In the genomic region with DNA sequence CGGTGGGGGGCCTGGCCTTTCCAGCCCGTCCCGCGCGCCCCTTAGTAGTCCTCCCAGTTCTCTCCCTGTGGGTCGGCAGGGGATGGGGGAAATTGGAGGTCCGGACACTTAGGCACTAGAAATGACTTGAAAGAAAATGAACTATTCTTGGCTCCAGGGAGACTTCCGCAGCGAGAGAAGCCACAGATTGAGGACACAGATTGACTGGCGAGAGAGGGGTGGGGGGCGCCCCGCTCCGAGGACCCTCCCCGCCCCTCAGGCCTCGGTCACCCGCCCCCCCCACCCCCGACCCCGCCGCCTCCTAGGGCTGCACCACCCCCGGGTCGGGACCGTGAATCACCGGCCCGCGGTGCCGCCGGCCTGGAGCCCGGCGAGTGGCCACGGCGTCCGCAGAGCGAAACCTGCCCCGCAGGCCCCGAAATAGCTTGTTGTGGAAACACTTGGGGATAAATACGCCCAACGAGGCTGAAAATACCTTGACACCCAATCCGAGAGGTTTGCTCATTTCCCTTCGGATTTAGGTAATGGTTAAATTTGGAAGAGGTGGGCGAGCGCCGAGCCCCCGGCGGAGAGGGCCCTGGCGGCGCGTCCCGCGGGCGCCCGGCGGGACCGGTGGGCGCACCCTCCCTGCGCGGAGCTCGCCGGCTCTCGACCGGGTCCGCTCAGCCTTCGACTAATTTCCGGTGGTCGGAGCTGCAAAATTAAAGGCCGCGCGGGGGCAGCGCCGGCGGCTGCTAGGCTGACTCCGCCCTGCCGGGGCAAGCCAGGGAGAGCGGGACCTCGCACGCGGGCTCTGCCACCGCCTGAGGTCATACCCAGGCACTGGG, we compare ENCODE assay signal across 8 cellular contexts. TPM values are rescaled to one million over a fixed set of nuclear protein-coding genes. Genes with fewer than 3 reads are reported as not detected.
DNase-seq lines count a peak whose midpoint lies in the region; ATAC-seq and TF ChIP-seq lines count a peak whose summit lies in the region.

A gene (minus strand): TSS at position 675 of the 827 bp plus-strand sequence. CDS start 3,438 bp downstream, outside the sequence.

- peaks cover 54 to 58% (median 54%) of the 10 kb centered on the region in 4 donors for H3K4me1 ChIP-seq in upper lobe of left lung

- no peaks in the 10 kb centered on the region for H3K9me3 Mint-ChIP-seq in neural crest cell

- H3K4me3 Mint-ChIP-seq in neural crest cell, result peak within 1 kb of the TSS; percentile 83

- DNase-seq in DMS53 treated with DMSO at 0.1 percent for 48 hours (lab: John Stamatoyannopoulos, UW; ENCODE audit: unreplicated experiment) (peak; percentile 85), epithelial cell of esophagus (ENCODE audit: low read depth) (no peak), neural crest cell (ENCODE audit: low read depth, low spot score) (peak; percentile 40), upper lobe of left lung (peak; percentile 49 to 91)
- peak; percentile 58 to 64 for DNase-seq in activated CD4-positive, alpha-beta T cell treated with anti-CD3 and anti-CD28 coated beads, Interleukin-2, amount 50 U/mL, for 4 hours
- DNase-seq in central memory CD4-positive, alpha-beta T cell, result no peak

- no peaks in the 10 kb centered on the region for H3K36me3 Mint-ChIP-seq in neural crest cell (ENCODE audit: low read depth)

- H3K4me3 ChIP-seq in epithelial cell of esophagus (ENCODE audit: low read length), result peak within 1 kb of the TSS; percentile 16
- peak within 1 kb of the TSS; percentile 28 to 57 (median 54) for H3K4me3 ChIP-seq in upper lobe of left lung

- H3K27me3 ChIP-seq in upper lobe of left lung, result peaks cover 0 to 52% (median 22%) of the 10 kb centered on the region in 4 donors

- peak within 1 kb of the TSS; percentile 98 for H3K27ac ChIP-seq in KOPT-K1 (ENCODE audit: low read depth, low read length, poor library complexity, severe bottlenecking)
- H3K27ac ChIP-seq in upper lobe of left lung, result peak within 1 kb of the TSS; percentile 64 to 85 (median 72)

- peaks cover 31% of the 10 kb centered on the region for H3K4me1 Mint-ChIP-seq in neural crest cell

- ATAC-seq in GM21423 (IDR thresholded peaks at IDR 0.05; ENCODE audit: unreplicated experiment), result peak; percentile 27
- peak in 1 of 2 donors; percentile 47 for ATAC-seq in upper lobe of left lung (ENCODE audit: low FRiP score in 2 of 2)

- TF ChIP-seq POLR2A in upper lobe of left lung (IDR thresholded peaks at IDR 0.05), result peak in 1 of 4 donors; percentile 24

- 4 to 7% methylated on average over 31 to 58 of the region's 77 CpGs for WGBS in upper lobe of left lung, 2 donors

- TF ChIP-seq CTCF in epithelial cell of esophagus (IDR thresholded peaks at IDR 0.05; ENCODE audit: insufficient read depth, low read depth, low read length, missing control alignments) (no peak), neural crest cell (conservative IDR thresholded peaks at IDR 0.05) (no peak), upper lobe of left lung (IDR thresholded peaks at IDR 0.05) (no peak)

- H3K27ac Mint-ChIP-seq in neural crest cell (ENCODE audit: unreplicated experiment), result no peak within 1 kb of the TSS

- no peak for TF ChIP-seq EP300 in upper lobe of left lung (IDR thresholded peaks at IDR 0.05)

- H3K27me3 Mint-ChIP-seq in neural crest cell (ENCODE audit: low read depth), result peaks cover 90% of the 10 kb centered on the region

- H3K9me3 ChIP-seq in KOPT-K1 (ENCODE audit: insufficient read depth, low read length, poor library complexity, severe bottlenecking) (peaks cover 7% of the 10 kb centered on the region), upper lobe of left lung (no peaks in the 10 kb centered on the region)

- H3K36me3 ChIP-seq in KOPT-K1 (ENCODE audit: insufficient read depth, low read length), result peaks cover 15% of the 10 kb centered on the region
- H3K36me3 ChIP-seq in upper lobe of left lung, result no peaks in the 10 kb centered on the region

RNA-seq across cellular contexts. Expression of the gene that starts here (rescaled TPM):
- 0.11 and 0.16 TPM in 2 replicates for total RNA-seq in neural crest cell
- total RNA-seq in upper lobe of left lung, result 1 to 10 TPM; 2.0 to 7.3 (median 4.0) TPM

Comparison
In these comparisons a context has a peak if more than half of its experiments do, and no peak if none do; other contexts are left out.
1. Peak in DNase-seq in neural crest cell; RNA of the gene not detected or under 1 TPM.
2. DNase-seq: peak in DMS53 treated with DMSO at 0.1 percent for 48 hours (single experiment), activated CD4-positive, alpha-beta T cell treated with anti-CD3 and anti-CD28 coated beads, Interleukin-2, amount 50 U/mL, for 4 hours (2 of 2) and upper lobe of left lung (2 of 2); none in epithelial cell of esophagus (single experiment) and central memory CD4-positive, alpha-beta T cell (single experiment).